ENCODE assay signal across 10 cellular contexts in genomic region chr1:27689423-27690173, GRCh38. TPM values are rescaled to one million over a fixed set of nuclear protein-coding genes. Genes with fewer than 3 reads are reported as not detected.
DNase-seq lines count a peak whose midpoint lies in the region; ATAC-seq and TF ChIP-seq lines count a peak whose summit lies in the region.
"Had no signal": no experiment of that assay in that cellular context is flagged by ENCODE, and none has a peak within 500 bp of the region (broad histone marks: within the 10 kb centered on the region; RNA-seq: fewer than 3 reads in every experiment).

No MANE protein-coding gene starts in this region.

- ATAC-seq in GM18520 (IDR thresholded peaks at IDR 0.05; ENCODE audit: unreplicated experiment): peak; percentile 66
- ATAC-seq in foreskin keratinocyte: no peak
- no peak for ATAC-seq in GM21737 (IDR thresholded peaks at IDR 0.05; ENCODE audit: unreplicated experiment)
- ATAC-seq: HCT116 had no signal

- no peak overlapping the region for H3K27ac ChIP-seq in foreskin keratinocyte

- DNase-seq in A172 (ENCODE audit: low spot score): peak; percentile 58
- peak; percentile 95 for DNase-seq in LHCN-M2 (ENCODE audit: low read depth)
- DNase-seq in glomerular visceral epithelial cell (ENCODE audit: extremely low spot score): peak; percentile 60
- no peak for DNase-seq in foreskin keratinocyte
- no peak for DNase-seq in NCI-H748 treated with DMSO at 0.1 percent for 48 hours (lab: John Stamatoyannopoulos, UW)
- no peak for DNase-seq in Kasumi-1 (lab: John Stamatoyannopoulos, UW)
- DNase-seq: DMS 273 treated with DMSO at 0.1 percent for 48 hours had no signal

- H3K27me3 ChIP-seq in foreskin keratinocyte: no peaks in the 10 kb centered on the region

- H3K4me1 ChIP-seq in foreskin keratinocyte: no peaks in the 10 kb centered on the region

- TF ChIP-seq CTCF in foreskin keratinocyte (conservative IDR thresholded peaks at IDR 0.05): no peak

RNA-seq across cellular contexts. Expression of gene IFI6, which starts 17.6 kb away (rescaled TPM):
- 24.9 and 32.0 TPM in 2 replicates for total RNA-seq in A172 (2014; rRNA removed; shearing (Covaris generic))
- total RNA-seq in LHCN-M2 (2014; rRNA removed) (120 and 231 TPM in 2 replicates), foreskin keratinocyte (797 and 1,066 TPM in 2 replicates)
- 104 TPM for polyA plus RNA-seq in LHCN-M2 (2012)
- polyA plus RNA-seq in foreskin keratinocyte: 1,018 and 1,394 TPM in 2 replicates

RNA-seq across cellular contexts. Expression of gene FAM76A, which starts 36.2 kb away (rescaled TPM):
- total RNA-seq in A172 (2014; rRNA removed; shearing (Covaris generic)): 8.6 and 9.4 TPM in 2 replicates
- total RNA-seq in LHCN-M2 (2014; rRNA removed) (11.5 and 15.1 TPM in 2 replicates), foreskin keratinocyte (12.2 and 12.9 TPM in 2 replicates)
- 5.1 TPM for polyA plus RNA-seq in LHCN-M2 (2012)
- 4.4 and 5.6 TPM in 2 replicates for polyA plus RNA-seq in foreskin keratinocyte

RNA-seq across cellular contexts. Expression of gene FGR, which starts 54.6 kb away (rescaled TPM):
- not detected in 2 replicates for total RNA-seq in A172 (2014; rRNA removed; shearing (Covaris generic))
- total RNA-seq in LHCN-M2 (2014; rRNA removed): not detected in 2 replicates
- not detected for polyA plus RNA-seq in LHCN-M2 (2012)
- not detected in 2 replicates for total RNA-seq in foreskin keratinocyte
- polyA plus RNA-seq in foreskin keratinocyte: 0.02 TPM in 1 of 2 replicates, not detected in the other

Comparison
In these comparisons a context has a peak if more than half of its experiments do, and no peak if none do; other contexts are left out.
1. DNase-seq: peak in A172 (single experiment), LHCN-M2 (single experiment) and glomerular visceral epithelial cell (single experiment); none in foreskin keratinocyte (0 of 2), NCI-H748 treated with DMSO at 0.1 percent for 48 hours (single experiment) and Kasumi-1 (0 of 2).